In genomic region chr3:6799264-6799915, GRCh38 we compare ENCODE assay signal across 8 cellular contexts.
A peak's percentile ranks its signal among the peaks of the same experiment; 100 is the strongest.
DNase-seq lines count a peak whose midpoint lies in the region; ATAC-seq and TF ChIP-seq lines count a peak whose summit lies in the region.

No MANE protein-coding gene starts in this region.

- CTCF ChIA-PET in BJ (lab: Yijun Ruan, JAX) = no interaction called here
- CTCF ChIA-PET in MCF 10A (lab: Yijun Ruan, JAX) = interaction anchor here (0.5 to 1.3 kb wide), 13 partner anchors 12 to 1684 kb away, joined by 3 to 5 read pairs (median 3); no protein-coding TSS in a partner anchor

- no peak overlapping the region for H3K4me3 Mint-ChIP-seq in MCF 10A (ENCODE audit: unreplicated experiment)

- H3K27ac ChIP-seq in upper lobe of right lung = no peak overlapping the region

- H3K4me1 Mint-ChIP-seq in MCF 10A (ENCODE audit: insufficient read depth, unreplicated experiment) = no peaks in the 10 kb centered on the region

- H3K9me3 Mint-ChIP-seq in MCF 10A (ENCODE audit: unreplicated experiment) = no peaks in the 10 kb centered on the region

- intact Hi-C loops in MCF 10A (cut with micrococcal nuclease) = loop anchor here (1.0 to 10.0 kb wide), 5 partner anchors 407 to 1575 kb away; no protein-coding TSS in a partner anchor
- intact Hi-C loops in upper lobe of right lung (cut with DNase I) = no loop called here

- peak; percentile 95 for ATAC-seq in GM18517 (IDR thresholded peaks at IDR 0.05; ENCODE audit: unreplicated experiment)
- peak; percentile 89 for ATAC-seq in HG02938 (IDR thresholded peaks at IDR 0.05; ENCODE audit: unreplicated experiment)
- ATAC-seq in upper lobe of right lung = peak; percentile 79

- no TSS peak for BruUV-seq in MCF 10A (replicated peaks; lab: Mats Ljungman, UMichigan)

- peaks cover 12% of the 10 kb centered on the region for H3K27me3 Mint-ChIP-seq in MCF 10A (ENCODE audit: insufficient read depth, unreplicated experiment)

- no peak overlapping the region for H3K4me3 ChIP-seq in BJ (ENCODE audit: low read depth, low read length)
- H3K4me3 ChIP-seq in upper lobe of right lung = no peak overlapping the region

- POLR2A ChIA-PET in BJ (lab: Charles Lee) (no interaction called here), MCF 10A (lab: Yijun Ruan, JAX) (no interaction called here)

- DNase-seq in BJ (ENCODE audit: low read depth) (no peak), NCI-H526 (lab: John Stamatoyannopoulos, UW) (peak; percentile 12 to 57), MCF 10A (ENCODE audit: unreplicated experiment) (peak; percentile 38), medulla oblongata (ENCODE audit: extremely low spot score) (peak; percentile 46), upper lobe of right lung (no peak)
- DNase-seq in effector CD8-positive, alpha-beta T cell (lab: John Stamatoyannopoulos, UW) = no peak

- H3K36me3 ChIP-seq in BJ (ENCODE audit: control insufficient read depth, insufficient read depth, low read length) (no peaks in the 10 kb centered on the region), upper lobe of right lung (no peaks in the 10 kb centered on the region)

- no peaks in the 10 kb centered on the region for H3K36me3 Mint-ChIP-seq in MCF 10A (ENCODE audit: insufficient read depth, unreplicated experiment)

- H3K27me3 ChIP-seq in BJ (ENCODE audit: control insufficient read depth, insufficient read depth, low read length) = no peaks in the 10 kb centered on the region
- no peaks in the 10 kb centered on the region for H3K27me3 ChIP-seq in upper lobe of right lung

- TF ChIP-seq CTCF in BJ (IDR thresholded peaks at IDR 0.05; ENCODE audit: insufficient read depth, low read depth, low read length) (peak; percentile 46), MCF 10A (IDR thresholded peaks at IDR 0.05; ENCODE audit: unreplicated experiment) (peak; percentile 70), upper lobe of right lung (IDR thresholded peaks at IDR 0.05) (peak; percentile 75)

- no peaks in the 10 kb centered on the region for H3K4me1 ChIP-seq in upper lobe of right lung

- no peaks in the 10 kb centered on the region for H3K9me3 ChIP-seq in upper lobe of right lung

- no peak overlapping the region for H3K27ac Mint-ChIP-seq in MCF 10A (ENCODE audit: low read depth, unreplicated experiment)

Comparison
In these comparisons a context has a peak if more than half of its experiments do, and no peak if none do; other contexts are left out.
1. DNase-seq: peak in NCI-H526 (2 of 2), MCF 10A (single experiment) and medulla oblongata (single experiment); none in BJ (single experiment), upper lobe of right lung (single experiment) and effector CD8-positive, alpha-beta T cell (single experiment).
2. Peak in every context shown above with its lines, with median percentiles within 50 percentile points of each other: CTCF ChIP-seq and ATAC-seq.